In genomic region chr3:16060358-16060852, GRCh38 we compare ENCODE assay signal across 1 cellular context.
TF ChIP-seq lines count a peak whose summit lies in the region.

No MANE protein-coding gene starts in this region.

TF ChIP-seq in HepG2, 621 proteins besides CTCF, POLR2A, EP300 and RAD21 (continued from another document):
- TF ChIP-seq FOXK1 (CRISPR knock-in tag; IDR thresholded peaks at IDR 0.05; ENCODE audit: borderline replicate concordance, low read depth) (peak; percentile 99), ZNF276 (CRISPR knock-in tag; IDR thresholded peaks at IDR 0.05; ENCODE audit: low read depth) (no peak), MXI1 (IDR thresholded peaks at IDR 0.05; ENCODE audit: borderline replicate concordance, low read depth, low read length) (no peak), ZNF775 (CRISPR knock-in tag; IDR thresholded peaks at IDR 0.05; ENCODE audit: borderline replicate concordance) (no peak), IRX3 (CRISPR knock-in tag; IDR thresholded peaks at IDR 0.05; ENCODE audit: borderline replicate concordance, low read depth) (no peak), REXO4 (CRISPR knock-in tag; IDR thresholded peaks at IDR 0.05; ENCODE audit: borderline replicate concordance) (no peak), PAXIP1 (CRISPR knock-in tag; conservative IDR thresholded peaks at IDR 0.05) (peak; percentile 97), SMAD3 (CRISPR knock-in tag; IDR thresholded peaks at IDR 0.05) (peak; percentile 97), MYPOP (CRISPR knock-in tag; IDR thresholded peaks at IDR 0.05) (peak; percentile 89; the same call in 1 of the 2 replicates), ZNF430 (CRISPR knock-in tag; IDR thresholded peaks at IDR 0.05) (no peak), ZNF788 (CRISPR knock-in tag; IDR thresholded peaks at IDR 0.05; ENCODE audit: borderline replicate concordance) (peak; percentile 78; the same call in 1 of the 2 replicates), ZNF674 (CRISPR knock-in tag; IDR thresholded peaks at IDR 0.05; ENCODE audit: low read depth) (no peak), NFE2L2 (IDR thresholded peaks at IDR 0.05; ENCODE audit: low read length) (no peak), TRIM22 (IDR thresholded peaks at IDR 0.05) (no peak), ZNF572 (CRISPR knock-in tag; IDR thresholded peaks at IDR 0.05) (no peak), ATRX (CRISPR knock-in tag; IDR thresholded peaks at IDR 0.05; ENCODE audit: borderline replicate concordance) (no peak), RCOR2 (CRISPR knock-in tag; IDR thresholded peaks at IDR 0.05) (peak; percentile 88), ZNF556 (CRISPR knock-in tag; IDR thresholded peaks at IDR 0.05; ENCODE audit: borderline replicate concordance) (no peak; the same call in 1 of the 2 replicates), ZKSCAN8 (CRISPR knock-in tag; IDR thresholded peaks at IDR 0.05; ENCODE audit: borderline replicate concordance) (peak; percentile 99), ZMYM3 (CRISPR knock-in tag; IDR thresholded peaks at IDR 0.05) (peak; percentile 81), ZNF451 (CRISPR knock-in tag; IDR thresholded peaks at IDR 0.05) (no peak), HOXA5 (CRISPR knock-in tag; IDR thresholded peaks at IDR 0.05) (no peak), ZSCAN30 (CRISPR knock-in tag; IDR thresholded peaks at IDR 0.05) (no peak), ZNF547 (CRISPR knock-in tag; IDR thresholded peaks at IDR 0.05) (no peak), ZNF256 (CRISPR knock-in tag; conservative IDR thresholded peaks at IDR 0.05) (no peak), AKNA (CRISPR knock-in tag; IDR thresholded peaks at IDR 0.05; ENCODE audit: borderline replicate concordance) (no peak), RFX1 (IDR thresholded peaks at IDR 0.05) (no peak), TRIM24 (CRISPR knock-in tag; IDR thresholded peaks at IDR 0.05) (no peak), ZFP1 (CRISPR knock-in tag; IDR thresholded peaks at IDR 0.05) (peak; percentile 89)
TF ChIP-seq in HepG2: peak in this region for 237.
